ENCODE assay signal across 8 cellular contexts in the genomic region with DNA sequence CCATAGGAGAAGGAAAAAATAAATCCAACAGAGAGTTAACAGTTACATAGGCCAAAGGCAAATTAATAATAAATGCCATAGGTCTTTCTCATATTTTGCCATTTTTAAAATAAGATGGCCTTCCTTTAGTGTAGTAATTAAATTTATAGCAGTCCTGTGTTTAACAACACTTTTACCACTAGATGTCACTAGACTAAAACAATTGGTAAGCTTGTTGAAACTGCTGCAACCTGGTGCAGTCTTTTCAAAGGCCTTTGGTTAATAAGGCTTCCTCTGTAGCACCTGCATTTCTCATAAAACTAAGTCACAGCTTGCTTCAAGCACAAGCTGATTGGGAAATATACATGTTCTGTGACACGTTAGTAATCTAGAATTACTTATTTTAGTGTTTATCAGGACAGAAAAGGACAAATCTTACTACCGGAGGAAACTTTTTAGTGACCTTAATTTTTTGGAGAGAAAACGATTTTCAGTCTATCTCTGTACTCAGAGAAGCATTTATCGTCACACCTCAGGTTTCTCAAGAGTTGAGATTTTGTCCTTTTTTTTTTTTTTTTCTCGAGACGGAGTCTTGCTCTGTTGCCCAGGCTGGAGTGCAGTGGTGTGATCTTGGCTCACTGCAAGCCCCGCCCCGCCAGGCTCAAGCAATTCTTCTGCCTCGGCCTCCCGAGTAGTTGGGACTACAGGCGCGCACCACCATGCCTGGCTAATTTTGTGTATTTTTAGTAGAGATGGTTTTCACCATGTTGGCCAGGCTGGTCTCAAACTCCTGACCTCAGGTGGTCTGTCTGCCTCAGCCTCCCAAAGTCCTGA. TPM values are rescaled to one million over a fixed set of nuclear protein-coding genes. Genes with fewer than 3 reads are reported as not detected.
DNase-seq lines count a peak whose midpoint lies in the region; ATAC-seq, FAIRE-seq and TF ChIP-seq lines count a peak whose summit lies in the region.

No MANE protein-coding gene starts in this region.

- H3K14ac ChIP-seq in H1 (ENCODE audit: insufficient read length), result no peak overlapping the region

- H3K79me2 ChIP-seq in H1 (ENCODE audit: control insufficient read depth in 1 of 2, insufficient read depth in 2 of 2, low read length in 2 of 2), result no peaks in the 10 kb centered on the region
- no peaks in the 10 kb centered on the region for H3K79me2 ChIP-seq in mesendoderm (ENCODE audit: control insufficient read depth, insufficient read depth, low read length)

- POLR2A ChIA-PET in H1 (lab: Charles Lee; ENCODE audit: partially characterized antibody), result interaction anchor here (0.7 to 1.5 kb wide), 2 partner anchors 20 to 42 kb away, joined by 3 read pairs; partner anchors contain the start of gene BORCS5

- no peaks in the 10 kb centered on the region for H4K20me1 ChIP-seq in H1 (replicated peaks in 1 of 2; ENCODE audit: control insufficient read depth in 1 of 2, insufficient read depth in 2 of 2, low read length in 2 of 2)

- H4K5ac ChIP-seq in H1 (ENCODE audit: insufficient read length, low read depth, low read length) (no peak overlapping the region), mesendoderm (ENCODE audit: low read length) (no peak overlapping the region)

- H4K8ac ChIP-seq in H1 (ENCODE audit: extremely low read depth, insufficient read depth, low read length) (no peak overlapping the region), mesendoderm (ENCODE audit: low read depth, low read length) (no peak overlapping the region)

- H2AFZ ChIP-seq in H1 (ENCODE audit: low read length), result no peak overlapping the region

- no peak overlapping the region for H4K91ac ChIP-seq in H1 (replicated peaks; ENCODE audit: insufficient read length, low read length)

- H2BK12ac ChIP-seq in H1 (ENCODE audit: low read depth, low read length), result no peak overlapping the region

- CTCF ChIA-PET in H1 (lab: Charles Lee; ENCODE audit: partially characterized antibody), result interaction anchor here (0.6 to 5.4 kb wide), 49 partner anchors 8 to 360 kb away, joined by 3 to 49 read pairs (median 4); partner anchors contain the start of gene DUSP16

- no peak overlapping the region for H3K4ac ChIP-seq in H1 (replicated peaks; ENCODE audit: insufficient read length, low read depth, low read length)
- no peak overlapping the region for H3K4ac ChIP-seq in mesendoderm (ENCODE audit: low read depth, low read length)

- no peak overlapping the region for H2BK120ac ChIP-seq in H1 (replicated peaks; ENCODE audit: low read depth, low read length)
- no peak overlapping the region for H2BK120ac ChIP-seq in mesendoderm (ENCODE audit: low read depth, low read length)

- H3K23ac ChIP-seq in H1 (ENCODE audit: insufficient read length), result no peak overlapping the region
- no peak overlapping the region for H3K23ac ChIP-seq in mesendoderm (ENCODE audit: low read length)

- TF ChIP-seq POLR2A in H1 (IDR thresholded peaks at IDR 0.05; ENCODE audit: control extremely low read depth in 1 of 2, low read depth in 2 of 2, low read length in 2 of 2), result no peak

- peak in 2 of 3 experiments; percentile 50 to 60; a peak in 2 of 4 replicates for TF ChIP-seq CTCF in H1 (IDR thresholded peaks at IDR 0.05; ENCODE audit: control extremely low read depth in 1 of 3, insufficient read depth in 1 of 3, low read depth in 1 of 3, low read length in 3 of 3)

- H3K56ac ChIP-seq in H1 (replicated peaks; ENCODE audit: insufficient read length, low read depth, low read length) (no peak overlapping the region), mesendoderm (ENCODE audit: low read length) (no peak overlapping the region)

- peak; percentile 95 to 97 for TF ChIP-seq RAD21 in H1 (IDR thresholded peaks at IDR 0.05 in 1 of 2, conservative IDR thresholded peaks at IDR 0.05 in 1 of 2; ENCODE audit: low read depth in 2 of 2, low read length in 2 of 2)

- H2AK5ac ChIP-seq in H1 (ENCODE audit: low read depth, low read length), result no peak overlapping the region
- no peak overlapping the region for H2AK5ac ChIP-seq in mesendoderm (ENCODE audit: low read length)

- H3K4me1 ChIP-seq in H1 (replicated peaks in 1 of 4; ENCODE audit: control insufficient read depth in 3 of 4, insufficient read depth in 4 of 4, low read length in 3 of 4) (no peaks in the 10 kb centered on the region), mesendoderm (ENCODE audit: control insufficient read depth, low read depth, low read length) (no peaks in the 10 kb centered on the region)

- no peak overlapping the region for H2BK20ac ChIP-seq in H1 (ENCODE audit: low read length)

- H3K9ac ChIP-seq in H1 (replicated peaks in 1 of 4; ENCODE audit: extremely low read depth in 1 of 4, low read depth in 3 of 4, low read length in 3 of 4) (no peak overlapping the region), mesendoderm (ENCODE audit: low read length) (no peak overlapping the region)

- no peaks in the 10 kb centered on the region for H3K79me1 ChIP-seq in H1 (ENCODE audit: low read depth, low read length)
- H3K79me1 ChIP-seq in mesendoderm (ENCODE audit: low read length), result no peaks in the 10 kb centered on the region

- H3K4me3 ChIP-seq in H1 (ENCODE audit: extremely low read depth in 1 of 4, insufficient read depth in 2 of 4, low read depth in 3 of 4, low read length in 4 of 4) (no peak overlapping the region), mesendoderm (ENCODE audit: low read length) (no peak overlapping the region)

- 82% methylated on average over 10 of the region's 12 CpGs; no CpG with 5 or more reads in 1 of the 2 experiments for WGBS in H1 (ENCODE audit: extremely low coverage in 1 of 2, insufficient coverage in 1 of 2, insufficient read length in 1 of 2, insufficient replicate concordance in 2 of 2, low coverage in 1 of 2, low lambda C conversion rate in 2 of 2, missing lambda C conversion rate in 1 of 2), 2 experiments
- no CpG with 5 or more reads among the region's 12 CpGs for WGBS in mesendoderm (ENCODE audit: extremely low coverage, insufficient coverage, low lambda C conversion rate)

- H3K36me3 ChIP-seq in H1 (ENCODE audit: control insufficient read depth in 2 of 4, insufficient read depth in 4 of 4, low read length in 3 of 4) (no peaks in the 10 kb centered on the region), mesendoderm (ENCODE audit: control insufficient read depth, insufficient read depth, low read length) (no peaks in the 10 kb centered on the region)

- FAIRE-seq in H1 (lab: Jason Lieb, UNC), result peak; percentile 93

- H3K23me2 ChIP-seq in H1 (ENCODE audit: low read depth, low read length), result no peaks in the 10 kb centered on the region

- ATAC-seq in GM21786 (IDR thresholded peaks at IDR 0.05; ENCODE audit: unreplicated experiment) (peak; percentile 82), HG03025 (IDR thresholded peaks at IDR 0.05; ENCODE audit: low FRiP score, unreplicated experiment) (no peak)

- H3K9me3 ChIP-seq in H1 (ENCODE audit: insufficient read depth in 2 of 2, low read depth in 1 of 2, low read length in 1 of 2), result no peaks in the 10 kb centered on the region

- H3K27ac ChIP-seq in H1 (ENCODE audit: low read depth, low read length) (no peak overlapping the region), mesendoderm (ENCODE audit: low read depth, low read length) (no peak overlapping the region)

- TF ChIP-seq EP300 in H1 (IDR thresholded peaks at IDR 0.05; ENCODE audit: borderline replicate concordance in 1 of 2, low read depth in 2 of 2, low read length in 2 of 2), result no peak

- no peak overlapping the region for H2BK5ac ChIP-seq in H1 (ENCODE audit: low read depth, low read length)
- no peak overlapping the region for H2BK5ac ChIP-seq in mesendoderm (ENCODE audit: low read length)

- DNase-seq in DMS153 (lab: John Stamatoyannopoulos, UW), result peak; percentile 86
- DNase-seq in NCI-H1417 treated with DMSO at 0.1 percent for 48 hours (lab: John Stamatoyannopoulos, UW), result peak; percentile 78
- peak; percentile 83 for DNase-seq in SK-N-DZ (ENCODE audit: low spot score)
- no peak for DNase-seq in H1 (ENCODE audit: low read depth in 1 of 2, low spot score in 2 of 2)
- peak; percentile 81 for DNase-seq in mesendoderm
- no peak for DNase-seq in HK-2 (ENCODE audit: unreplicated experiment)

- H3K27me3 ChIP-seq in H1 (replicated peaks in 1 of 4; ENCODE audit: control insufficient read depth in 3 of 4, extremely low read depth in 1 of 4, insufficient read depth in 3 of 4, low read length in 3 of 4) (no peaks in the 10 kb centered on the region), mesendoderm (ENCODE audit: insufficient read depth, low read length, poor library complexity) (no peaks in the 10 kb centered on the region)

- no peak overlapping the region for H3K18ac ChIP-seq in H1 (ENCODE audit: extremely low read depth, low read length)
- no peak overlapping the region for H3K18ac ChIP-seq in mesendoderm (ENCODE audit: low read length)

- H3K4me2 ChIP-seq in H1 (ENCODE audit: insufficient read depth in 1 of 2, low read depth in 2 of 2, low read length in 2 of 2) (no peak overlapping the region), mesendoderm (ENCODE audit: low read length) (no peak overlapping the region)

- H2BK15ac ChIP-seq in H1 (ENCODE audit: low read length), result no peak overlapping the region
- no peak overlapping the region for H2BK15ac ChIP-seq in mesendoderm (replicated peaks; ENCODE audit: low read depth)

RNA-seq across cellular contexts. Expression of gene BORCS5, which starts 20.0 kb away (rescaled TPM):
- polyA plus RNA-seq in SK-N-DZ (2014; cell fraction: cytosol; rRNA removed), result 11.0 and 12.2 TPM in 2 replicates
- 1.4 and 13.1 TPM in 2 replicates for polyA plus RNA-seq in SK-N-DZ (2014; cell fraction: nucleus; rRNA removed)
- total RNA-seq in H1 (2021; fragmentation: NEBNext Ultra II Directional; extraction: Animal tissue kit (Norgen Biotek cat#: 25700)), result 15.4 and 17.4 TPM in 2 replicates
- 8.3 and 14.4 TPM in 2 replicates for polyA plus RNA-seq in H1 (2011; rRNA removed)
- 10.0 TPM for polyA plus RNA-seq in H1 (2011; cell fraction: cytosol; rRNA removed)
- 16.9 TPM for polyA plus RNA-seq in H1 (2011; cell fraction: nucleus; rRNA removed)
- polyA plus RNA-seq in H1 (2012, experiment 1 of 2), result 9.3 to 12.7 TPM (median 11.1 TPM) in 4 replicates
- 9.4 TPM for polyA plus RNA-seq in H1 (2012, experiment 2 of 2)
- polyA plus RNA-seq in H1 (2013, experiment 1 of 2), result 8.2 TPM
- polyA plus RNA-seq in H1 (2013, experiment 2 of 2), result 8.7 TPM
- 15.7 and 16.0 TPM in 2 replicates for polyA minus RNA-seq in H1 (2011; rRNA and poly(A)+ RNA removed)
- 12.9 TPM for polyA minus RNA-seq in H1 (2011; cell fraction: cytosol; rRNA and poly(A)+ RNA removed)
- polyA minus RNA-seq in H1 (2011; cell fraction: nucleus; rRNA and poly(A)+ RNA removed), result 15.9 TPM
- 6.3 TPM for polyA plus RNA-seq in mesendoderm (2013, experiment 1 of 2)
- 6.2 TPM for polyA plus RNA-seq in mesendoderm (2013, experiment 2 of 2)

RNA-seq across cellular contexts. Expression of gene MANSC1, which starts 26.8 kb away (rescaled TPM):
- polyA plus RNA-seq in SK-N-DZ (2014; cell fraction: cytosol; rRNA removed), result 7.1 and 8.1 TPM in 2 replicates
- 2.5 and 3.2 TPM in 2 replicates for polyA plus RNA-seq in SK-N-DZ (2014; cell fraction: nucleus; rRNA removed)
- 6.1 and 8.9 TPM in 2 replicates for total RNA-seq in H1 (2021; fragmentation: NEBNext Ultra II Directional; extraction: Animal tissue kit (Norgen Biotek cat#: 25700))
- polyA plus RNA-seq in H1 (2011; rRNA removed), result 2.0 and 2.5 TPM in 2 replicates
- polyA plus RNA-seq in H1 (2011; cell fraction: cytosol; rRNA removed), result 1.9 TPM
- 1.2 TPM for polyA plus RNA-seq in H1 (2011; cell fraction: nucleus; rRNA removed)
- polyA plus RNA-seq in H1 (2012, experiment 1 of 2), result 4.0 to 6.1 TPM (median 5.3 TPM) in 4 replicates
- 2.4 TPM for polyA plus RNA-seq in H1 (2012, experiment 2 of 2)
- polyA plus RNA-seq in H1 (2013, experiment 1 of 2), result 14.7 TPM
- 15.8 TPM for polyA plus RNA-seq in H1 (2013, experiment 2 of 2)
- 1.4 and 2.6 TPM in 2 replicates for polyA minus RNA-seq in H1 (2011; rRNA and poly(A)+ RNA removed)
- polyA minus RNA-seq in H1 (2011; cell fraction: cytosol; rRNA and poly(A)+ RNA removed), result 1.6 TPM
- 0.90 TPM for polyA minus RNA-seq in H1 (2011; cell fraction: nucleus; rRNA and poly(A)+ RNA removed)
- 3.1 TPM for polyA plus RNA-seq in mesendoderm (2013, experiment 1 of 2)
- polyA plus RNA-seq in mesendoderm (2013, experiment 2 of 2), result 3.5 TPM

Comparison
In these comparisons a context has a peak if more than half of its experiments do, and no peak if none do; other contexts are left out.
1. DNase-seq: peak in DMS153 (single experiment), NCI-H1417 treated with DMSO at 0.1 percent for 48 hours (single experiment), SK-N-DZ (single experiment) and mesendoderm (single experiment); none in H1 (0 of 2) and HK-2 (single experiment).